Comparison of ENCODE assay signal across 8 cellular contexts in the genomic region with DNA sequence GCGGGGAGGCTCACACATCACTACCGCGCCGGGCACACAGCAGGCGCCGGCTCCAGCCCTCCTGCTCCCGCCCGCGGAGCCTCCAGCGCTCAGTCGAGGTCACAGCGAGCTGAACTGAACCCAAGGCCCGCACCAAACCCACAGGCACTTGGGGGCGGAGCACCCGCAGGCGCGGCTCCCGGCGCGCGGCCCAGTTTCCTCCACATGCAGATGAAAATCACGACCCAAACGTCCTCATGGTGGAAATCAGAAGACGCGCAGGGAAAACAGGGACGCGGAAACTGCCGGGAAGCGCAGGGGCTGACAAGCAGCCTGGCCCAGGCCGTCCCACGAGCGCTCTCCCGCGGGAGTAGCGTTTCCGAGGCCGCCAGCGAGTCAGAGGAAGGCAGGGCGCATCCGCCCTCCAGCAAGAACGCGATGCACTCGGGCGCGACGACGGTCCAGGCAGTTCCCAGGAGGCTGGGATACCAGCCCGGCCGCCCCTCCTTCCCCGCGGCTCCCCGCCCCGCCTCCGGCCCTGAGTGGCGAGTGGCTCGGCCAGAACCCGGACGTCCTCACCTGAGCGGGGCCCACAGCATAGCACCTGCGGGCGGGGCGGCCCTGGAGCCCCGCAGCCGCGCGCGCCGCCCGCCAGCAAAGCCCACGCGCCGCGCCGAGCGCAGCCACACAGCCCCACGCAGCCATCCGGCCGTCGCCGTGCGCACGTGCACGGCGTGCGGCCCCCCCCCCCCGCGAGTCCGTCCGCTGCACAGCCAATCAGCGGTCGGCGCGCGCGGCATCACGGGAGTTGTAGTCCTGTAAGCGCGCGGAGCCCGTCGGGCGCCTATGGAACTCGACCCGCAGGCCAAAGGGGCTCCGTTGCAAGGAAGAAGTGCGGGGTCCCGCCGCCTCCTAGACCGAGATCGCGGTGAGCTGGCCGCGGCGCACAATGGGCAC. TPM values are rescaled to one million over a fixed set of nuclear protein-coding genes. Genes with fewer than 3 reads are reported as not detected.
DNase-seq lines count a peak whose midpoint lies in the region; ATAC-seq and TF ChIP-seq lines count a peak whose summit lies in the region.

A gene (minus strand): TSS at position 710 of the 936 bp plus-strand sequence. CDS start 26 bp downstream, at position 684.

- ATAC-seq in GM18502 (IDR thresholded peaks at IDR 0.05; ENCODE audit: poor library complexity, unreplicated experiment) (peak; percentile 75), HG02943 (IDR thresholded peaks at IDR 0.05; ENCODE audit: low read depth, unreplicated experiment) (peak; percentile 50), aorta (ENCODE audit: low FRiP score) (peak; percentile 95)

- no peaks in the 10 kb centered on the region for H3K36me3 ChIP-seq in hepatocyte (replicated peaks; ENCODE audit: insufficient read depth, low read depth)
- H3K36me3 ChIP-seq in aorta (ENCODE audit: control insufficient read depth in 1 of 2, insufficient read depth in 2 of 2, low read length in 1 of 2): no peaks in the 10 kb centered on the region

- H2AFZ ChIP-seq in hepatocyte: peak within 1 kb of the TSS; percentile 100

- H3K4me2 ChIP-seq in hepatocyte: peak within 1 kb of the TSS; percentile 92

- peaks cover 3% of the 10 kb centered on the region for H4K20me1 ChIP-seq in hepatocyte (ENCODE audit: insufficient read depth, poor library complexity, severe bottlenecking)

- H3K27me3 ChIP-seq in hepatocyte: no peaks in the 10 kb centered on the region
- H3K27me3 ChIP-seq in aorta (ENCODE audit: control insufficient read depth in 1 of 2, insufficient read depth in 2 of 2, low read length in 1 of 2): no peaks in the 10 kb centered on the region

- peaks cover 43% of the 10 kb centered on the region for H3K79me2 ChIP-seq in hepatocyte

- DNase-seq in NCI-H2029 treated with DMSO at 0.1 percent for 48 hours (lab: John Stamatoyannopoulos, UW): peak; percentile 27
- DNase-seq in T-helper 22 cell (ENCODE audit: low read depth): peak; percentile 81
- DNase-seq in astrocyte of the hippocampus (ENCODE audit: low read depth, low spot score): peak; percentile 96
- DNase-seq in hepatocyte (ENCODE audit: low spot score): peak; percentile 93
- DNase-seq in retina: peak; percentile 96
- peak; percentile 94 to 96 for DNase-seq in aorta

- H3K4me3 ChIP-seq in hepatocyte (peak within 1 kb of the TSS; percentile 74), aorta (ENCODE audit: low read length in 2 of 2) (peak within 1 kb of the TSS; percentile 48 to 77)

- no peaks in the 10 kb centered on the region for H3K9me2 ChIP-seq in hepatocyte (replicated peaks; ENCODE audit: insufficient read depth)

- intact Hi-C loops in aorta (cut with DNase I): loop anchor here in 1 of 2 donors (2.0 kb wide), 1 partner anchor 74 kb away; a partner anchor contains a TSS

- peak within 1 kb of the TSS; percentile 96 for H3K27ac ChIP-seq in hepatocyte
- peak within 1 kb of the TSS; percentile 16 to 46 for H3K27ac ChIP-seq in aorta (ENCODE audit: low read depth in 1 of 2, low read length in 2 of 2)

- no peaks in the 10 kb centered on the region for H3K9me3 ChIP-seq in hepatocyte (ENCODE audit: low read depth)
- no peaks in the 10 kb centered on the region for H3K9me3 ChIP-seq in aorta (ENCODE audit: control insufficient read depth, low read length)

- TF ChIP-seq CTCF in hepatocyte (IDR thresholded peaks at IDR 0.05; ENCODE audit: poor library complexity): no peak

- H3K4me1 ChIP-seq in hepatocyte (ENCODE audit: insufficient read depth) (peaks cover 13% of the 10 kb centered on the region), aorta (ENCODE audit: control insufficient read depth in 1 of 2, insufficient read depth in 2 of 2, low read length in 2 of 2) (no peaks in the 10 kb centered on the region)

- WGBS in hepatocyte (ENCODE audit: low lambda C conversion rate, missing lambda C conversion rate): 2% methylated on average over 79 of the region's 114 CpGs
- 0 to 1% methylated on average over 80 to 114 of the region's 114 CpGs for WGBS in aorta, 2 donors

RNA-seq across cellular contexts. Expression of the gene that starts here (rescaled TPM):
- total RNA-seq in hepatocyte: 25.9 and 32.9 TPM in 2 replicates
- polyA plus RNA-seq in hepatocyte: 46.4 and 53.2 TPM in 2 replicates
- 10 to 100 TPM; 15.1 to 19.2 TPM for total RNA-seq in aorta
- polyA plus RNA-seq in aorta: 10 to 100 TPM; 19.5 to 30.6 TPM

Comparison
In these comparisons a context has a peak if more than half of its experiments do, and no peak if none do; other contexts are left out.
1. Peak in every context shown above with its lines: DNase-seq, ATAC-seq, H3K4me3 ChIP-seq and H3K27ac ChIP-seq.
2. DNase-seq: peak in every context shown above with its lines; median percentile 96 in astrocyte of the hippocampus; 96 in retina; 95 in aorta; 93 in hepatocyte; 81 in T-helper 22 cell; 27 in NCI-H2029 treated with DMSO at 0.1 percent for 48 hours.